ENCODE assay signal across 11 cellular contexts in the genomic region with DNA sequence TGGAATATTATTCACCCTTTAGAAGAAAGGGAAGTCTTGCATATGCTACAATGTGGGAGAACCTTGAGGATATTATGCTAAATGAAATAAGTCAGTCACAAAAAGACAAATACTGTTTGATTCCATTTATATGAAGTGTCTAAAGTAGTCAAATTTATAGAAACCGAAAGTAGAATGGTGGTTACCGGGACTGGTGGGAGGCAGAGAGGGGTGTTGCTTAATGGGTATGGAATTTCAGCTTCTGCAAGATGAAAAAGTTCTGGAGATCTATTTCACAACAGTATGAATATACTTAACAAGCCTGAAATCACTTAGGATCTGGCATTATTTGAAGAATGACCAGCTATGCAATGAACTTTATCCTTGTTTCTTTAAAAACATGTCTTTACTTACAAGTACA. TPM values are rescaled to one million over a fixed set of nuclear protein-coding genes. Genes with fewer than 3 reads are reported as not detected.
DNase-seq lines count a peak whose midpoint lies in the region; ATAC-seq and TF ChIP-seq lines count a peak whose summit lies in the region.
"Had no signal": no experiment of that assay in that cellular context is flagged by ENCODE, and none has a peak within 500 bp of the region (broad histone marks: within the 10 kb centered on the region; RNA-seq: fewer than 3 reads in every experiment).

No MANE protein-coding gene starts in this region.

- no peak overlapping the region for H3K4me3 Mint-ChIP-seq in nephron progenitor cell

- no peaks in the 10 kb centered on the region for H3K36me3 Mint-ChIP-seq in nephron progenitor cell (ENCODE audit: low read depth)

- no peaks in the 10 kb centered on the region for H3K27me3 Mint-ChIP-seq in nephron progenitor cell (ENCODE audit: low read depth, poor library complexity)

- H3K36me3 ChIP-seq in GM23248 (ENCODE audit: low read depth): no peaks in the 10 kb centered on the region
- no peaks in the 10 kb centered on the region for H3K36me3 ChIP-seq in brain microvascular endothelial cell (replicated peaks)
- H3K36me3 ChIP-seq in thoracic aorta: no peaks in the 10 kb centered on the region

- H3K4me3 ChIP-seq in GM23248 (peak overlapping the region; percentile 73), brain microvascular endothelial cell (ENCODE audit: low read depth, low read length) (no peak overlapping the region), right cardiac atrium (ENCODE audit: low read length) (peak overlapping the region; percentile 20), thoracic aorta (peak overlapping the region; percentile 56)
- H3K4me3 ChIP-seq: GM12878 had no signal

- H3K9me2 ChIP-seq in GM23248 (ENCODE audit: insufficient read depth): no peaks in the 10 kb centered on the region

- peak; percentile 49 to 74 for ATAC-seq in right cardiac atrium
- no peak for ATAC-seq in thoracic aorta (ENCODE audit: insufficient number of reproducible peaks, low FRiP score, low read depth)
- ATAC-seq in GM18520 (IDR thresholded peaks at IDR 0.05; ENCODE audit: unreplicated experiment): no peak
- no peak for ATAC-seq in HG03439 (IDR thresholded peaks at IDR 0.05; ENCODE audit: unreplicated experiment)
- no peak for ATAC-seq in GM19455 (IDR thresholded peaks at IDR 0.05; ENCODE audit: unreplicated experiment)
- ATAC-seq: GM12878 had no signal

- H3K4me1 ChIP-seq in GM23248 (ENCODE audit: insufficient read depth) (peaks cover 16% of the 10 kb centered on the region), right cardiac atrium (ENCODE audit: control insufficient read depth, insufficient read depth, low read length) (peaks cover 2% of the 10 kb centered on the region), thoracic aorta (ENCODE audit: control insufficient read depth in 1 of 2, low read depth in 2 of 2) (peaks cover 0 to 9% of the 10 kb centered on the region in 2 donors)

- H3K27ac Mint-ChIP-seq in nephron progenitor cell: no peak overlapping the region

- no peaks in the 10 kb centered on the region for H3K79me2 ChIP-seq in GM23248 (ENCODE audit: insufficient read depth)

- H3K4me1 Mint-ChIP-seq in nephron progenitor cell: peaks cover 13% of the 10 kb centered on the region

- 0 out of 2 replicates have a peak, but pooled peaks cover 7% of the 10 kb centered on the region for H3F3A ChIP-seq in GM23248 (ENCODE audit: insufficient read depth)

- WGBS in GM23248 (ENCODE audit: low coverage in 1 of 2, low lambda C conversion rate in 2 of 2, missing lambda C conversion rate in 2 of 2), 2 experiments: 0 to 7% methylated on average over 2 of the region's 2 CpGs
- 60% methylated on average over 2 of the region's 2 CpGs for WGBS in right cardiac atrium

- peak overlapping the region; percentile 61 for H3K9ac ChIP-seq in GM23248

- H4K20me1 ChIP-seq in GM23248 (ENCODE audit: insufficient read depth): no peaks in the 10 kb centered on the region

- H3K27ac ChIP-seq in GM23248 (peak overlapping the region; percentile 63), brain microvascular endothelial cell (no peak overlapping the region), right cardiac atrium (ENCODE audit: low read length) (no peak overlapping the region), thoracic aorta (no peak overlapping the region)

- H2AFZ ChIP-seq in GM23248: peak overlapping the region; percentile 76

- intact Hi-C loops in right cardiac atrium (cut with DNase I): no loop called here

- peak overlapping the region; percentile 80 for H3K4me2 ChIP-seq in GM23248 (ENCODE audit: unreplicated experiment)

- in situ Hi-C loops in GM23248 (cut with MboI) (no loop called here), brain microvascular endothelial cell (cut with HindIII; ENCODE audit: low pct_ligation_motif_present, low sequenced_read_pairs) (no loop called here)

- DNase-seq in GM23248 (peak; percentile 85), brain microvascular endothelial cell (peak; percentile 25), right cardiac atrium (no peak), thoracic aorta (ENCODE audit: low spot score) (no peak), nephron progenitor cell (no peak)
- DNase-seq: MM.1S; stimulated activated CD4-positive, alpha-beta T cell treated with anti-CD3 and anti-CD28 coated beads, Interleukin-12 subunit alpha, Interleukin-12 subunit beta, amount 100 ng/mL, for 4 hours had no signal

- H3K27me3 ChIP-seq in GM23248 (replicated peaks; ENCODE audit: insufficient read depth) (no peaks in the 10 kb centered on the region), brain microvascular endothelial cell (replicated peaks) (no peaks in the 10 kb centered on the region), right cardiac atrium (ENCODE audit: control insufficient read depth, insufficient read depth) (no peaks in the 10 kb centered on the region), thoracic aorta (replicated peaks; ENCODE audit: insufficient read depth) (no peaks in the 10 kb centered on the region)

- H3K9me3 Mint-ChIP-seq in nephron progenitor cell: no peaks in the 10 kb centered on the region

- TF ChIP-seq CTCF in brain microvascular endothelial cell (IDR thresholded peaks at IDR 0.05; ENCODE audit: low read depth, low read length, missing control alignments): no peak
- no peak for TF ChIP-seq CTCF in thoracic aorta (IDR thresholded peaks at IDR 0.05)
- TF ChIP-seq CTCF in nephron progenitor cell (IDR thresholded peaks at IDR 0.05): no peak

- H3K9me3 ChIP-seq in GM23248 (ENCODE audit: low read depth): no peaks in the 10 kb centered on the region
- H3K9me3 ChIP-seq in right cardiac atrium (ENCODE audit: control insufficient read depth, low read length): no peaks in the 10 kb centered on the region
- no peaks in the 10 kb centered on the region for H3K9me3 ChIP-seq in thoracic aorta

RNA-seq across cellular contexts. Expression of a gene that starts 14.6 kb away (rescaled TPM):
- total RNA-seq in GM23248 (2014; rRNA removed; shearing (Covaris generic)): 0.11 and 0.51 TPM in 2 replicates
- 0.25 and 0.31 TPM in 2 replicates for polyA plus RNA-seq in GM23248 (2016; fragmentation: Nextera tagmentation; extraction: Ambion mirVana)
- total RNA-seq in right cardiac atrium: 1 to 10 TPM; 3.9 to 8.7 (median 6.0) TPM
- 3.8 TPM for polyA plus RNA-seq in right cardiac atrium
- 10 to 100 TPM in 1 of 2 donors, 1 to 10 TPM in 1; 9.9 to 24.8 TPM for total RNA-seq in thoracic aorta

Comparison
In these comparisons a context has a peak if more than half of its experiments do, and no peak if none do; other contexts are left out.
1. DNase-seq: peak in GM23248 (single experiment) and brain microvascular endothelial cell (single experiment); none in right cardiac atrium (0 of 3), thoracic aorta (single experiment) and nephron progenitor cell (single experiment).
2. ATAC-seq: peak in right cardiac atrium (2 of 2); none in thoracic aorta (single experiment), GM18520 (single experiment), HG03439 (single experiment) and GM19455 (single experiment).